ENCODE assay signal across 10 cellular contexts in genomic region chrX:128000033-128000432, GRCh38. TPM values are rescaled to one million over a fixed set of nuclear protein-coding genes. Genes with fewer than 3 reads are reported as not detected.
"Had no signal": no experiment of that assay in that cellular context is flagged by ENCODE, and none has a peak within 500 bp of the region (broad histone marks: within the 10 kb centered on the region; RNA-seq: fewer than 3 reads in every experiment).

No MANE protein-coding gene starts in this region.

RNA-seq across cellular contexts. Expression of gene ACTRT1, which starts 52.2 kb away (rescaled TPM):
- polyA plus RNA-seq: naive thymus-derived CD8-positive, alpha-beta T cell; neural cell; ovary; pancreas; psoas muscle; right cardiac atrium; sigmoid colon; small intestine; smooth muscle cell; spleen had no signal
